8 cellular contexts compared by ENCODE assay signal in genomic region chr11:67355794-67356550, GRCh38. TPM values are rescaled to one million over a fixed set of nuclear protein-coding genes. Genes with fewer than 3 reads are reported as not detected.
A peak's percentile ranks its signal among the peaks of the same experiment; 100 is the strongest.
DNase-seq lines count a peak whose midpoint lies in the region; ATAC-seq, FAIRE-seq and TF ChIP-seq lines count a peak whose summit lies in the region.

No MANE protein-coding gene starts in this region.

- H3F3A ChIP-seq in Loucy (ENCODE audit: low read depth) (no peaks in the 10 kb centered on the region), GM23338 (replicated peaks; ENCODE audit: low read depth) (0 out of 2 replicates have a peak, but pooled peaks cover 14% of the 10 kb centered on the region)

- H3K27me3 ChIP-seq in BLaER1 treated with 17β-estradiol and CSF1 and Interleukin-3, amounts not matched to agents 10 nM and 100 nM = no peaks in the 10 kb centered on the region
- H3K27me3 ChIP-seq in Loucy (ENCODE audit: insufficient read depth, low read length, poor library complexity, severe bottlenecking) (no peaks in the 10 kb centered on the region), pancreas (no peaks in the 10 kb centered on the region), GM23338 (ENCODE audit: insufficient read depth) (no peaks in the 10 kb centered on the region; the same call in 1 of the 2 replicates)
- H3K27me3 ChIP-seq in effector memory CD4-positive, alpha-beta T cell (replicated peaks; ENCODE audit: control insufficient read depth, insufficient read depth, low read length, poor library complexity, severe bottlenecking) = no peaks in the 10 kb centered on the region

- TF ChIP-seq CTCF in Loucy (conservative IDR thresholded peaks at IDR 0.05; ENCODE audit: low read length) (no peak), pancreas (IDR thresholded peaks at IDR 0.05) (no peak), GM23338 (conservative IDR thresholded peaks at IDR 0.05; ENCODE audit: low read depth in 2 of 2) (no peak)

- H3K36me3 Mint-ChIP-seq in GM23338 (ENCODE audit: low read depth) = no peaks in the 10 kb centered on the region; the same call in 2 of the 3 replicates

- no peaks in the 10 kb centered on the region for H3K9me3 ChIP-seq in BLaER1 treated with 17β-estradiol and CSF1 and Interleukin-3, amounts not matched to agents 10 nM and 100 nM (replicated peaks in 1 of 11)
- H3K9me3 ChIP-seq in Loucy (ENCODE audit: insufficient read depth, low read depth, low read length) (no peaks in the 10 kb centered on the region), pancreas (no peaks in the 10 kb centered on the region)
- H3K9me3 ChIP-seq in effector memory CD4-positive, alpha-beta T cell (ENCODE audit: control insufficient read depth, low read length) = no peaks in the 10 kb centered on the region

- no peak overlapping the region for H2AFZ ChIP-seq in Loucy (ENCODE audit: low read length)
- no peak overlapping the region for H2AFZ ChIP-seq in GM23338

- peaks cover 30% of the 10 kb centered on the region for H3K27me3 Mint-ChIP-seq in GM23338 (ENCODE audit: insufficient read depth, low read depth, poor library complexity)

- H3K4me1 Mint-ChIP-seq in GM23338 = peaks cover 26% of the 10 kb centered on the region

- peak overlapping the region; percentile 45 to 99 (median 96) for H3K27ac ChIP-seq in BLaER1 treated with 17β-estradiol and CSF1 and Interleukin-3, amounts not matched to agents 10 nM and 100 nM
- peak overlapping the region; percentile 5 for H3K27ac ChIP-seq in effector memory CD4-positive, alpha-beta T cell (ENCODE audit: insufficient read depth, low read length, poor library complexity, severe bottlenecking)
- H3K27ac ChIP-seq in pancreas = peak overlapping the region; percentile 8 to 98 (median 97)
- H3K27ac ChIP-seq in GM23338 (ENCODE audit: low read depth) = no peak overlapping the region

- DNase-seq in effector memory CD4-positive, alpha-beta T cell = no peak
- no peak for DNase-seq in pancreas
- DNase-seq in T-helper 9 cell = no peak
- no peak for DNase-seq in AML-193 (lab: John Stamatoyannopoulos, UW)
- DNase-seq in GM23338 (ENCODE audit: low spot score) = no peak
- no peak for DNase-seq in NK-92 treated with Interleukin-12 subunit alpha and Interleukin-12 subunit beta, amount 100 ng/mL, for 24 hours (lab: John Stamatoyannopoulos, UW)

- peak overlapping the region; percentile 76 to 96 (median 90); a peak in 21 of 22 replicates for H3K9ac ChIP-seq in BLaER1 treated with 17β-estradiol and CSF1 and Interleukin-3, amounts not matched to agents 10 nM and 100 nM
- H3K9ac ChIP-seq in Loucy (ENCODE audit: low read depth, low read length, poor library complexity, severe bottlenecking) = peak overlapping the region; percentile 31

- H3K79me2 ChIP-seq in Loucy (ENCODE audit: insufficient read depth, low read length) = peaks cover 9% of the 10 kb centered on the region; the same call in 1 of the 2 replicates
- no peaks in the 10 kb centered on the region for H3K79me2 ChIP-seq in GM23338 (replicated peaks; ENCODE audit: insufficient read depth)

- H4K20me1 ChIP-seq in BLaER1 treated with 17β-estradiol and CSF1 and Interleukin-3, amounts not matched to agents 10 nM and 100 nM = peaks cover 0 to 2% (median 0%) of the 10 kb centered on the region in 11 experiments; a peak in 2 of 22 replicates
- H4K20me1 ChIP-seq in Loucy (ENCODE audit: insufficient read depth, low read length, poor library complexity, severe bottlenecking) (no peaks in the 10 kb centered on the region), GM23338 (replicated peaks; ENCODE audit: insufficient read depth) (no peaks in the 10 kb centered on the region; the same call in 1 of the 2 replicates)

- H3K36me3 ChIP-seq in BLaER1 treated with 17β-estradiol and CSF1 and Interleukin-3, amounts not matched to agents 10 nM and 100 nM = no peaks in the 10 kb centered on the region
- H3K36me3 ChIP-seq in Loucy (ENCODE audit: insufficient read depth, low read length) (no peaks in the 10 kb centered on the region), pancreas (no peaks in the 10 kb centered on the region), GM23338 (ENCODE audit: insufficient read depth) (no peaks in the 10 kb centered on the region)
- H3K36me3 ChIP-seq in effector memory CD4-positive, alpha-beta T cell (ENCODE audit: control insufficient read depth, insufficient read depth, low read length) = no peaks in the 10 kb centered on the region

- H3K4me3 ChIP-seq in BLaER1 treated with 17β-estradiol and CSF1 and Interleukin-3, amounts not matched to agents 10 nM and 100 nM = peak overlapping the region in 6 of 10 experiments; percentile 4 to 45 (median 28); a peak in 6 of 20 replicates
- H3K4me3 ChIP-seq in Loucy (ENCODE audit: low read length, poor library complexity, severe bottlenecking) (no peak overlapping the region), pancreas (no peak overlapping the region), GM23338 (no peak overlapping the region)
- H3K4me3 ChIP-seq in effector memory CD4-positive, alpha-beta T cell (ENCODE audit: insufficient read depth, low read depth, low read length, poor library complexity, severe bottlenecking) = no peak overlapping the region

- no peak overlapping the region; the same call in 2 of the 3 replicates for H3K4me3 Mint-ChIP-seq in GM23338

- ATAC-seq in pancreas = no peak
- ATAC-seq in GM23338 = no peak

- intact Hi-C loops in pancreas (cut with DNase I) = no loop called here

- 60% methylated on average over 4 of the region's 4 CpGs for WGBS in pancreas, 2 donors

- H3K9me2 ChIP-seq in Loucy (replicated peaks; ENCODE audit: low read depth, low read length) = no peaks in the 10 kb centered on the region
- no peaks in the 10 kb centered on the region for H3K9me2 ChIP-seq in GM23338 (ENCODE audit: insufficient read depth)

- no peak overlapping the region for H3K27ac Mint-ChIP-seq in GM23338

- no peaks in the 10 kb centered on the region; the same call in 2 of the 3 replicates for H3K9me3 Mint-ChIP-seq in GM23338

- no peak for FAIRE-seq in pancreas (lab: Jason Lieb, UNC)

- peaks cover 64 to 74% (median 66%) of the 10 kb centered on the region in 10 experiments for H3K4me1 ChIP-seq in BLaER1 treated with 17β-estradiol and CSF1 and Interleukin-3, amounts not matched to agents 10 nM and 100 nM
- H3K4me1 ChIP-seq in Loucy (ENCODE audit: insufficient read depth, low read length, poor library complexity, severe bottlenecking) (peaks cover 36% of the 10 kb centered on the region), pancreas (peaks cover 6 to 47% (median 22%) of the 10 kb centered on the region in 3 donors), GM23338 (ENCODE audit: insufficient read depth) (peaks cover 9% of the 10 kb centered on the region)
- H3K4me1 ChIP-seq in effector memory CD4-positive, alpha-beta T cell (ENCODE audit: control insufficient read depth, insufficient read depth, low read length, poor library complexity, severe bottlenecking) = peaks cover 47% of the 10 kb centered on the region

- H3K4me2 ChIP-seq in BLaER1 treated with 17β-estradiol and CSF1 and Interleukin-3, amounts not matched to agents 10 nM and 100 nM = peak overlapping the region; percentile 91 to 100 (median 98)
- H3K4me2 ChIP-seq in Loucy (ENCODE audit: low read depth, low read length, poor library complexity, severe bottlenecking) (peak overlapping the region; percentile 33), GM23338 (no peak overlapping the region)

TF ChIP-seq in GM23338, 12 proteins besides CTCF, POLR2A, EP300 and RAD21 (continues in another document):
- TF ChIP-seq ETS1 (IDR thresholded peaks at IDR 0.05) (no peak), EZH2 (IDR thresholded peaks at IDR 0.05; ENCODE audit: low read depth, unreplicated experiment) (no peak), POLR2AphosphoS5 (IDR thresholded peaks at IDR 0.05; ENCODE audit: low read depth) (no peak), ZNF114 (CRISPR knock-in tag; IDR thresholded peaks at IDR 0.05) (no peak)

RNA-seq across cellular contexts. Expression of gene POLD4, which starts 2.6 kb away (rescaled TPM):
- total RNA-seq in pancreas = 10 to 100 TPM; 35.0 to 50.8 (median 43.4) TPM
- polyA plus RNA-seq in pancreas (10 to 100 TPM; 80.6 to 99.3 TPM), GM23338 (2016; fragmentation: Nextera tagmentation; extraction: Ambion mirVana) (16.2 and 18.8 TPM in 2 replicates)
- 15.9 and 23.0 TPM in 2 replicates for total RNA-seq in GM23338 (2014; rRNA removed; shearing (Covaris generic))

RNA-seq across cellular contexts. Expression of gene CLCF1, which starts 17.4 kb away (rescaled TPM):
- 1 to 10 TPM; 1.3 to 5.0 (median 2.3) TPM for total RNA-seq in pancreas
- polyA plus RNA-seq in pancreas = 10 to 100 TPM in 1 of 2 donors, 1 to 10 TPM in 1; 9.4 to 11.2 TPM
- total RNA-seq in GM23338 (2014; rRNA removed; shearing (Covaris generic)) = 0.19 TPM in 1 of 2 replicates, not detected in the other
- 0.17 and 0.32 TPM in 2 replicates for polyA plus RNA-seq in GM23338 (2016; fragmentation: Nextera tagmentation; extraction: Ambion mirVana)

RNA-seq across cellular contexts. Expression of gene RAD9A, which starts 35.8 kb away (rescaled TPM):
- total RNA-seq in pancreas = 10 to 100 TPM in 5 of 6 donors, 1 to 10 TPM in 1; 9.4 to 18.0 (median 12.8) TPM
- polyA plus RNA-seq in pancreas = 10 to 100 TPM; 39.8 to 45.2 TPM
- total RNA-seq in GM23338 (2014; rRNA removed; shearing (Covaris generic)) = 13.9 and 16.5 TPM in 2 replicates
- 17.0 and 18.9 TPM in 2 replicates for polyA plus RNA-seq in GM23338 (2016; fragmentation: Nextera tagmentation; extraction: Ambion mirVana)

RNA-seq across cellular contexts. Expression of gene PPP1CA, which starts 45.7 kb away (rescaled TPM):
- total RNA-seq in pancreas = 10 to 100 TPM; 49.0 to 72.8 (median 62.9) TPM
- polyA plus RNA-seq in pancreas = 10 to 100 TPM; 57.7 to 68.5 TPM
- 227 and 237 TPM in 2 replicates for total RNA-seq in GM23338 (2014; rRNA removed; shearing (Covaris generic))
- 217 TPM in 2 replicates for polyA plus RNA-seq in GM23338 (2016; fragmentation: Nextera tagmentation; extraction: Ambion mirVana)

RNA-seq across cellular contexts. Expression of gene TBC1D10C, which starts 47.9 kb away (rescaled TPM):
- 1 to 10 TPM in 4 of 6 donors, under 1 TPM in 2; 0.05 to 2.9 (median 1.1) TPM for total RNA-seq in pancreas
- 1 to 10 TPM; 1.5 to 2.5 TPM for polyA plus RNA-seq in pancreas
- 0.31 and 0.35 TPM in 2 replicates for total RNA-seq in GM23338 (2014; rRNA removed; shearing (Covaris generic))
- 0.17 and 0.31 TPM in 2 replicates for polyA plus RNA-seq in GM23338 (2016; fragmentation: Nextera tagmentation; extraction: Ambion mirVana)

Comparison
In these comparisons a context has a peak if more than half of its experiments do, and no peak if none do; other contexts are left out.
1. H3K4me3 ChIP-seq: peak in BLaER1 treated with 17β-estradiol and CSF1 and Interleukin-3, amounts not matched to agents 10 nM and 100 nM (6 of 10); none in Loucy (single experiment), effector memory CD4-positive, alpha-beta T cell (single experiment), pancreas (0 of 4) and GM23338 (single experiment).